Comparison of ENCODE assay signal across 23 cellular contexts in the genomic region with DNA sequence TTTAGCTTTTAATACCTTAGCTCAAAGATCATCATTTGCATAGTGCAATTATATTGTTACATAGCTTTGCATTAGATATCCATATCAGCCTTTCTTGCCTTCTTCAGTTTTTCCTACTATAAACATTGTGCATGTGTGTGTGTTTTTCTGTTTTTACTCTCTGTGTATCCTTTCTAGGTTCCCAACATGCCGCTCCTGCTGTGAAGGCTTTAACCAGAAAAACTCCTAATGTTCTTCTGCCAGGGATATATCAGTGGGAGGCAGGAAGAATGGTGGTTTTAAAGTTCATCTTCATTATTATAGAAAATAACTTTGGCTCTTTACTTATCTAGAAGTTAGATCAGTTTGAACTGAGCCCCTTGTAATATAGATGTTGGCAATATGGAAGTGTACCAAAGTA.
DNase-seq lines count a peak whose midpoint lies in the region; ATAC-seq and TF ChIP-seq lines count a peak whose summit lies in the region.
"Had no signal": no experiment of that assay in that cellular context is flagged by ENCODE, and none has a peak within 500 bp of the region (broad histone marks: within the 10 kb centered on the region; RNA-seq: fewer than 3 reads in every experiment).

No MANE protein-coding gene starts in this region.

- no peak for ATAC-seq in HG02981 (IDR thresholded peaks at IDR 0.05; ENCODE audit: unreplicated experiment)
- ATAC-seq: GM23338, heart right ventricle had no signal

- TF ChIP-seq CTCF in breast epithelium (IDR thresholded peaks at IDR 0.05) (no peak), nephron (IDR thresholded peaks at IDR 0.05; ENCODE audit: unreplicated experiment in 3 of 3) (no peak)

- peaks cover 0 to 7% of the 10 kb centered on the region in 2 donors for H3K4me1 ChIP-seq in breast epithelium
- H3K4me1 ChIP-seq: lower lobe of right lung, pancreas, right lobe of liver had no signal

- H3K9me3 ChIP-seq in breast epithelium, result no peaks in the 10 kb centered on the region
- H3K9me3 ChIP-seq: Caco-2, heart right ventricle, lower lobe of right lung, MG63, pancreas, right lobe of liver, tibial nerve had no signal

- H3K36me3 ChIP-seq in breast epithelium, result no peaks in the 10 kb centered on the region
- H3K36me3 ChIP-seq: heart right ventricle, lower lobe of right lung, MG63, pancreas, right lobe of liver, tibial nerve had no signal

- no peaks in the 10 kb centered on the region for H3K27me3 Mint-ChIP-seq in nephron (ENCODE audit: low read depth)

- peak overlapping the region; percentile 8 to 12 for H3K27ac ChIP-seq in breast epithelium
- H3K27ac ChIP-seq: heart right ventricle, lower lobe of right lung, pancreas, right lobe of liver, tibial nerve had no signal

- no peaks in the 10 kb centered on the region for H3K9me3 Mint-ChIP-seq in nephron
- H3K9me3 Mint-ChIP-seq: activated CD4-positive, alpha-beta T cell treated with anti-CD3 and anti-CD28 coated beads, Interleukin-2, amount 10 ng/mL, durations not matched to agents 7 days and 5 days; GM23338 had no signal

- H3K4me1 Mint-ChIP-seq in nephron, result peaks cover 13% of the 10 kb centered on the region
- H3K4me1 Mint-ChIP-seq: activated CD4-positive, alpha-beta T cell treated with anti-CD3 and anti-CD28 coated beads, Interleukin-2, amount 10 ng/mL, durations not matched to agents 7 days and 5 days; B cell had no signal

- in situ Hi-C loops in G401 (cut with HindIII; ENCODE audit: low sequenced_read_pairs), result no loop called here

- no peak overlapping the region for H3K4me3 ChIP-seq in breast epithelium
- H3K4me3 ChIP-seq: GM23338, heart right ventricle, lower lobe of right lung, MG63, pancreas, right lobe of liver had no signal

- peak; percentile 57 for DNase-seq in G401 (ENCODE audit: low spot score)
- peak; percentile 24 for DNase-seq in NCI-H69 (lab: John Stamatoyannopoulos, UW)
- DNase-seq in breast epithelium (ENCODE audit: low spot score in 2 of 2), result no peak
- DNase-seq in activated T-cell treated with anti-CD3 and anti-CD28 coated beads for 4 hours, result no peak
- no peak for DNase-seq in activated naive CD4-positive, alpha-beta T cell treated with Interleukin-2 at 50 U/mL for 16 hours
- DNase-seq in stimulated activated CD4-positive, alpha-beta T cell treated with anti-CD3 and anti-CD28 coated beads, Interleukin-15, amount 100 ng/mL, for 24 hours, result no peak
- DNase-seq: activated CD4-positive, alpha-beta T cell treated with anti-CD3 and anti-CD28 coated beads, Interleukin-2, amount 10 ng/mL, durations not matched to agents 7 days and 5 days; activated CD8-positive, alpha-beta memory T cell treated with anti-CD3 and anti-CD28 coated beads, Interleukin-2, amount 50 U/mL, for 48 hours; activated effector memory CD4-positive, alpha-beta T cell treated with anti-CD3 and anti-CD28 coated beads, Interleukin-2, amount 50 U/mL, for 16 hours; heart right ventricle; lower lobe of right lung; NCI-H524; right lobe of liver; SHP77 treated with DMSO at 0.1 percent for 48 hours; stimulated activated naive CD4-positive, alpha-beta T cell treated with Interleukin-2 at 50 U/mL for 16 hours had no signal

- no peaks in the 10 kb centered on the region for H3K27me3 ChIP-seq in breast epithelium
- H3K27me3 ChIP-seq: MG63, pancreas, right lobe of liver, tibial nerve had no signal

- peak overlapping the region in 1 of 3 experiments; percentile 7 for H3K4me3 Mint-ChIP-seq in nephron
- H3K4me3 Mint-ChIP-seq: activated CD4-positive, alpha-beta T cell treated with anti-CD3 and anti-CD28 coated beads, Interleukin-2, amount 10 ng/mL, durations not matched to agents 7 days and 5 days; B cell; GM23338 had no signal

- no peak for TF ChIP-seq POLR2A in breast epithelium (IDR thresholded peaks at IDR 0.05)

- H3K27ac Mint-ChIP-seq in nephron, result peak overlapping the region in 2 of 3 experiments; percentile 59 to 68
- H3K27ac Mint-ChIP-seq: activated CD4-positive, alpha-beta T cell treated with anti-CD3 and anti-CD28 coated beads, Interleukin-2, amount 10 ng/mL, durations not matched to agents 7 days and 5 days; B cell; GM23338 had no signal

- intact Hi-C loops in breast epithelium (cut with DNase I; ENCODE audit: low total_unique reads), result no loop called here

- no peaks in the 10 kb centered on the region for H3K36me3 Mint-ChIP-seq in nephron (ENCODE audit: low read depth)

Comparison
In these comparisons a context has a peak if more than half of its experiments do, and no peak if none do; other contexts are left out.
1. DNase-seq: peak in G401 (single experiment) and NCI-H69 (single experiment); none in breast epithelium (0 of 2), activated T-cell treated with anti-CD3 and anti-CD28 coated beads for 4 hours (single experiment), activated naive CD4-positive, alpha-beta T cell treated with Interleukin-2 at 50 U/mL for 16 hours (single experiment) and stimulated activated CD4-positive, alpha-beta T cell treated with anti-CD3 and anti-CD28 coated beads, Interleukin-15, amount 100 ng/mL, for 24 hours (single experiment).